Comparison of ENCODE assay signal across 11 cellular contexts in genomic region chr2:10285191-10285577, GRCh38. TPM values are rescaled to one million over a fixed set of nuclear protein-coding genes. Genes with fewer than 3 reads are reported as not detected.
DNase-seq lines count a peak whose midpoint lies in the region; ATAC-seq and TF ChIP-seq lines count a peak whose summit lies in the region.
"Had no signal": no experiment of that assay in that cellular context is flagged by ENCODE, and none has a peak within 500 bp of the region (broad histone marks: within the 10 kb centered on the region; RNA-seq: fewer than 3 reads in every experiment).

No MANE protein-coding gene starts in this region.

- H3K4me3 ChIP-seq in SJSA1 (no peak overlapping the region), lower lobe of right lung (no peak overlapping the region), tibial artery (no peak overlapping the region)

- H3K27me3 ChIP-seq in SJSA1 (replicated peaks) (no peaks in the 10 kb centered on the region), lower lobe of right lung (ENCODE audit: low read depth) (no peaks in the 10 kb centered on the region), tibial artery (no peaks in the 10 kb centered on the region)

- H3K36me3 ChIP-seq in SJSA1: no peaks in the 10 kb centered on the region
- no peaks in the 10 kb centered on the region for H3K36me3 ChIP-seq in lower lobe of right lung
- H3K36me3 ChIP-seq in tibial artery: no peaks in the 10 kb centered on the region

- H3K4me1 ChIP-seq in SJSA1 (replicated peaks) (peaks cover 63% of the 10 kb centered on the region), lower lobe of right lung (peaks cover 32% of the 10 kb centered on the region), tibial artery (peaks cover 7 to 36% (median 19%) of the 10 kb centered on the region in 4 donors)

- peak; percentile 37 for DNase-seq in NCI-H345 (lab: John Stamatoyannopoulos, UW)
- no peak for DNase-seq in NCI-H345 treated with DMSO at 0.1 percent for 48 hours (lab: John Stamatoyannopoulos, UW; ENCODE audit: unreplicated experiment)
- no peak for DNase-seq in SJSA1 (ENCODE audit: low read depth in 1 of 2, low spot score in 2 of 2)
- no peak for DNase-seq in lower lobe of right lung
- DNase-seq in tibial artery: no peak
- DNase-seq in SK-N-DZ (ENCODE audit: low spot score): no peak
- DNase-seq in SW 1271 (lab: John Stamatoyannopoulos, UW): no peak
- DNase-seq: activated T-cell treated with anti-CD3 and anti-CD28 coated beads, Interleukin-2, amount 50 U/mL, for 48 hours; cortex of kidney; stimulated activated CD4-positive, alpha-beta T cell treated with anti-CD3 and anti-CD28 coated beads, Interleukin-2, amount 100 ng/mL, for 48 hours had no signal

- no peak for TF ChIP-seq CTCF in lower lobe of right lung (IDR thresholded peaks at IDR 0.05)
- no peak for TF ChIP-seq CTCF in tibial artery (IDR thresholded peaks at IDR 0.05)

- no peak for ATAC-seq in lower lobe of right lung
- no peak for ATAC-seq in HG02870 (IDR thresholded peaks at IDR 0.05; ENCODE audit: unreplicated experiment)

- H3K27ac ChIP-seq in SJSA1 (peak overlapping the region; percentile 40), lower lobe of right lung (peak overlapping the region; percentile 71), tibial artery (peak overlapping the region; percentile 73 to 89)

- no peaks in the 10 kb centered on the region for H3K9me3 ChIP-seq in SJSA1 (replicated peaks)
- no peaks in the 10 kb centered on the region for H3K9me3 ChIP-seq in lower lobe of right lung
- no peaks in the 10 kb centered on the region for H3K9me3 ChIP-seq in tibial artery

- intact Hi-C loops in lower lobe of right lung (cut with DNase I): no loop called here
- intact Hi-C loops in tibial artery (cut with DNase I; ENCODE audit: low total_unique reads): loop anchor here (5.0 kb wide), 1 partner anchor 122 kb away; no protein-coding TSS in a partner anchor

RNA-seq across cellular contexts. Expression of gene HPCAL1, which starts 17.5 kb away (rescaled TPM):
- total RNA-seq in SJSA1 (2014; rRNA removed; shearing (Covaris generic)): 56.8 and 60.3 TPM in 2 replicates
- 132 TPM for total RNA-seq in lower lobe of right lung
- polyA plus RNA-seq in SK-N-DZ (2014; cell fraction: cytosol; rRNA removed): 30.0 and 30.5 TPM in 2 replicates
- 26.6 and 30.4 TPM in 2 replicates for polyA plus RNA-seq in SK-N-DZ (2014; cell fraction: nucleus; rRNA removed)
